Comparison of ENCODE assay signal across 22 cellular contexts in genomic region chr10:78292250-78292986, GRCh38.
DNase-seq lines count a peak whose midpoint lies in the region; ATAC-seq and TF ChIP-seq lines count a peak whose summit lies in the region.
"Had no signal": no experiment of that assay in that cellular context is flagged by ENCODE, and none has a peak within 500 bp of the region (broad histone marks: within the 10 kb centered on the region; RNA-seq: fewer than 3 reads in every experiment).

No MANE protein-coding gene starts in this region.

- no peak overlapping the region for H4K8ac ChIP-seq in IMR-90 (ENCODE audit: low read depth in 2 of 2, low read length in 2 of 2)

- H4K91ac ChIP-seq in IMR-90 (ENCODE audit: insufficient read depth, low read depth, low read length): no peak overlapping the region

- no peak overlapping the region for H3K9ac ChIP-seq in BLaER1 treated with 17β-estradiol and CSF1 and Interleukin-3, amounts not matched to agents 10 nM and 100 nM
- H3K9ac ChIP-seq in IMR-90 (ENCODE audit: low read depth, low read length): no peak overlapping the region

- no peak overlapping the region for H3K4ac ChIP-seq in IMR-90 (ENCODE audit: low read depth, low read length)

- BruUV-seq in IMR-90 (replicated peaks; lab: Mats Ljungman, UMichigan): no TSS peak

- in situ Hi-C loops in IMR-90 (cut with MboI; ENCODE audit: low sequenced_read_pairs): no loop called here

- no peak overlapping the region for H2AK5ac ChIP-seq in IMR-90 (ENCODE audit: low read depth, low read length)

- no peak overlapping the region for H2BK20ac ChIP-seq in IMR-90 (ENCODE audit: low read depth, low read length)

- H2BK5ac ChIP-seq in IMR-90 (ENCODE audit: low read depth, low read length, poor library complexity, severe bottlenecking): no peak overlapping the region

- H3K27me3 Mint-ChIP-seq in brain (no peaks in the 10 kb centered on the region), neural crest cell (ENCODE audit: low read depth) (no peaks in the 10 kb centered on the region)

- H3K36me3 Mint-ChIP-seq in brain (no peaks in the 10 kb centered on the region), neural crest cell (ENCODE audit: low read depth) (no peaks in the 10 kb centered on the region)
- H3K36me3 Mint-ChIP-seq: CD14-positive monocyte had no signal

- dilution Hi-C loops in IMR-90 (cut with HindIII; ENCODE audit: low sequenced_read_pairs, unreplicated experiment): no loop called here

- H3K4me3 Mint-ChIP-seq in brain (peak overlapping the region in 1 of 5 experiments; percentile 3), neural crest cell (peak overlapping the region; percentile 84)
- H3K4me3 Mint-ChIP-seq: CD14-positive monocyte had no signal

- H3K9me1 ChIP-seq in IMR-90 (ENCODE audit: insufficient read depth, low read length): no peaks in the 10 kb centered on the region

- H2BK15ac ChIP-seq in IMR-90 (ENCODE audit: low read depth, low read length): no peak overlapping the region

- H3K4me3 ChIP-seq in BLaER1 treated with 17β-estradiol and CSF1 and Interleukin-3, amounts not matched to agents 10 nM and 100 nM: no peak overlapping the region
- H3K4me3 ChIP-seq in IMR-90 (ENCODE audit: insufficient read depth, low read depth, low read length): no peak overlapping the region
- no peak overlapping the region for H3K4me3 ChIP-seq in aorta (ENCODE audit: low read length in 2 of 2)
- H3K4me3 ChIP-seq: GM12878, heart left ventricle, pancreas, uterus had no signal

- H3K79me1 ChIP-seq in IMR-90 (ENCODE audit: low read depth in 1 of 2, low read length in 2 of 2): no peaks in the 10 kb centered on the region

- 0 out of 2 replicates have a peak overlapping the region, but pooled peaks have one; percentile 27 for H3K14ac ChIP-seq in IMR-90 (replicated peaks; ENCODE audit: low read depth, low read length)

- POLR2A ChIA-PET in IMR-90 (lab: Charles Lee; ENCODE audit: unreplicated experiment): no interaction called here

- no peak overlapping the region for H4K5ac ChIP-seq in IMR-90 (ENCODE audit: low read depth, low read length)

- H2BK120ac ChIP-seq in IMR-90 (ENCODE audit: low read depth, low read length): no peak overlapping the region

- H3K36me3 ChIP-seq in BLaER1 treated with 17β-estradiol and CSF1 and Interleukin-3, amounts not matched to agents 10 nM and 100 nM: no peaks in the 10 kb centered on the region
- H3K36me3 ChIP-seq in IMR-90 (ENCODE audit: control insufficient read depth, insufficient read depth, low read length): no peaks in the 10 kb centered on the region
- H3K36me3 ChIP-seq in aorta (ENCODE audit: control insufficient read depth in 1 of 2, insufficient read depth in 2 of 2, low read length in 1 of 2): no peaks in the 10 kb centered on the region
- H3K36me3 ChIP-seq: heart left ventricle, pancreas, uterus had no signal

- DNase-seq in IMR-90: no peak
- DNase-seq in neural crest cell (ENCODE audit: low read depth, low spot score): no peak
- no peak for DNase-seq in aorta
- DNase-seq in stimulated activated CD4-positive, alpha-beta T cell treated with anti-CD3 and anti-CD28 coated beads, Interleukin-15, amount 100 ng/mL, for 24 hours: no peak
- no peak for DNase-seq in activated gamma-delta T cell treated with Interleukin-2 at 50 U/mL for 16 hours
- no peak for DNase-seq in SKM-1 (lab: John Stamatoyannopoulos, UW; ENCODE audit: unreplicated experiment)
- DNase-seq: ACHN; activated CD4-positive, alpha-beta T cell treated with anti-CD3 and anti-CD28 coated beads, Interleukin-2, amount 50 U/mL, for 4 hours; activated naive CD4-positive, alpha-beta T cell treated with anti-CD3 and anti-CD28 coated beads, Interleukin-2, amount 50 U/mL, for 16 hours; activated T-cell treated with anti-CD3 and anti-CD28 coated beads, Interleukin-2, amount 50 U/mL, for 1 hour; DMS 273 treated with DMSO at 0.1 percent for 48 hours; GF-D8; H7; heart left ventricle; NCI-H187 treated with DMSO at 0.1 percent for 48 hours; pancreas; SW 1271; uterus had no signal

- no peak for ATAC-seq in IMR-90 (ENCODE audit: low read depth)
- ATAC-seq in aorta (ENCODE audit: low FRiP score): no peak
- ATAC-seq: GM12878, heart left ventricle had no signal

- no peaks in the 10 kb centered on the region for H3K9me3 ChIP-seq in BLaER1 treated with 17β-estradiol and CSF1 and Interleukin-3, amounts not matched to agents 10 nM and 100 nM (replicated peaks in 1 of 11)
- H3K9me3 ChIP-seq in IMR-90 (ENCODE audit: control insufficient read depth, insufficient read depth, low read length) (no peaks in the 10 kb centered on the region), aorta (ENCODE audit: control insufficient read depth, low read length) (no peaks in the 10 kb centered on the region)
- H3K9me3 ChIP-seq: heart left ventricle, pancreas, uterus had no signal

- H3K4me1 Mint-ChIP-seq in brain (peaks cover 93% of the 10 kb centered on the region), neural crest cell (peaks cover 80% of the 10 kb centered on the region)

- no peak for TF ChIP-seq POLR2A in IMR-90 (IDR thresholded peaks at IDR 0.05; ENCODE audit: low read depth, low read length)

- peak overlapping the region in 9 of 11 experiments; percentile 11 to 73 (median 28); a peak in 12 of 22 replicates for H3K4me2 ChIP-seq in BLaER1 treated with 17β-estradiol and CSF1 and Interleukin-3, amounts not matched to agents 10 nM and 100 nM
- H3K4me2 ChIP-seq in IMR-90 (ENCODE audit: low read depth, low read length): no peak overlapping the region

- intact Hi-C loops in IMR-90 (cut with micrococcal nuclease): no loop called here
- intact Hi-C loops in aorta (cut with DNase I): no loop called here

- WGBS in IMR-90 (ENCODE audit: extremely low coverage in 2 of 2, insufficient read length in 1 of 2), 2 experiments: 95% methylated on average over 4 of the region's 10 CpGs; no CpG with 5 or more reads in 1 of the 2 experiments
- WGBS in aorta, 2 donors: 88 to 89% methylated on average over 10 of the region's 10 CpGs

- no peak overlapping the region for H3K18ac ChIP-seq in IMR-90 (ENCODE audit: low read depth, low read length)

- TF ChIP-seq RAD21 in IMR-90 (IDR thresholded peaks at IDR 0.05; ENCODE audit: low read length): no peak

- H3K27me3 ChIP-seq in BLaER1 treated with 17β-estradiol and CSF1 and Interleukin-3, amounts not matched to agents 10 nM and 100 nM: no peaks in the 10 kb centered on the region
- H3K27me3 ChIP-seq in IMR-90 (ENCODE audit: control insufficient read depth, insufficient read depth, low read length): no peaks in the 10 kb centered on the region
- H3K27me3 ChIP-seq in aorta (ENCODE audit: control insufficient read depth in 1 of 2, insufficient read depth in 2 of 2, low read length in 1 of 2): no peaks in the 10 kb centered on the region
- H3K27me3 ChIP-seq: heart left ventricle, pancreas, uterus had no signal

- H2AFZ ChIP-seq in IMR-90 (replicated peaks; ENCODE audit: low read length, poor library complexity): no peak overlapping the region

- no peak overlapping the region for H3K27ac ChIP-seq in BLaER1 treated with 17β-estradiol and CSF1 and Interleukin-3, amounts not matched to agents 10 nM and 100 nM
- H3K27ac ChIP-seq in IMR-90 (ENCODE audit: insufficient read depth, low read length) (no peak overlapping the region), aorta (ENCODE audit: low read depth in 1 of 2, low read length in 2 of 2) (no peak overlapping the region)
- H3K27ac ChIP-seq: heart left ventricle, pancreas, uterus had no signal

- H3K23ac ChIP-seq in IMR-90 (ENCODE audit: low read depth, low read length): no peak overlapping the region

- no peak overlapping the region for H3K56ac ChIP-seq in IMR-90 (ENCODE audit: extremely low read depth, insufficient read depth, low read length)

- peak overlapping the region in 3 of 5 experiments; percentile 10 to 98 (median 88) for H3K27ac Mint-ChIP-seq in brain
- H3K27ac Mint-ChIP-seq in neural crest cell (ENCODE audit: unreplicated experiment): peak overlapping the region; percentile 98

- no peaks in the 10 kb centered on the region for H4K20me1 ChIP-seq in BLaER1 treated with 17β-estradiol and CSF1 and Interleukin-3, amounts not matched to agents 10 nM and 100 nM
- no peaks in the 10 kb centered on the region for H4K20me1 ChIP-seq in IMR-90 (ENCODE audit: insufficient read depth, low read length)

- CTCF ChIA-PET in IMR-90 (lab: Yijun Ruan, JAX): no interaction called here

- no peak for TF ChIP-seq CTCF in IMR-90 (conservative IDR thresholded peaks at IDR 0.05; ENCODE audit: low read depth, low read length)
- TF ChIP-seq CTCF in brain (conservative IDR thresholded peaks at IDR 0.05): no peak
- no peak for TF ChIP-seq CTCF in neural crest cell (conservative IDR thresholded peaks at IDR 0.05)

- H2AK9ac ChIP-seq in IMR-90 (replicated peaks; ENCODE audit: low read depth, low read length, poor library complexity): no peak overlapping the region

- peaks cover 5 to 25% (median 11%) of the 10 kb centered on the region in 10 experiments; a peak in 15 of 20 replicates for H3K4me1 ChIP-seq in BLaER1 treated with 17β-estradiol and CSF1 and Interleukin-3, amounts not matched to agents 10 nM and 100 nM
- H3K4me1 ChIP-seq in IMR-90 (ENCODE audit: control insufficient read depth, insufficient read depth, low read length) (peaks cover 6% of the 10 kb centered on the region; the same call in 1 of the 2 replicates), aorta (ENCODE audit: control insufficient read depth in 1 of 2, insufficient read depth in 2 of 2, low read length in 2 of 2) (no peaks in the 10 kb centered on the region)
- H3K4me1 ChIP-seq: pancreas, uterus had no signal

- H3K9me3 Mint-ChIP-seq in brain: peaks cover 0 to 6% (median 2%) of the 10 kb centered on the region in 5 experiments
- no peaks in the 10 kb centered on the region for H3K9me3 Mint-ChIP-seq in neural crest cell
- H3K9me3 Mint-ChIP-seq: CD14-positive monocyte had no signal

TF ChIP-seq in IMR-90, 13 proteins besides CTCF, POLR2A, EP300 and RAD21:
- TF ChIP-seq MAZ (IDR thresholded peaks at IDR 0.05; ENCODE audit: borderline replicate concordance, low read depth, low read length): no peak
- TF ChIP-seq RCOR1 (IDR thresholded peaks at IDR 0.05; ENCODE audit: insufficient replicate concordance, low read length): no peak
- no peak for TF ChIP-seq MAFK (IDR thresholded peaks at IDR 0.05; ENCODE audit: low read depth, low read length)
